Comparison of ENCODE assay signal across 18 cellular contexts in the genomic region with DNA sequence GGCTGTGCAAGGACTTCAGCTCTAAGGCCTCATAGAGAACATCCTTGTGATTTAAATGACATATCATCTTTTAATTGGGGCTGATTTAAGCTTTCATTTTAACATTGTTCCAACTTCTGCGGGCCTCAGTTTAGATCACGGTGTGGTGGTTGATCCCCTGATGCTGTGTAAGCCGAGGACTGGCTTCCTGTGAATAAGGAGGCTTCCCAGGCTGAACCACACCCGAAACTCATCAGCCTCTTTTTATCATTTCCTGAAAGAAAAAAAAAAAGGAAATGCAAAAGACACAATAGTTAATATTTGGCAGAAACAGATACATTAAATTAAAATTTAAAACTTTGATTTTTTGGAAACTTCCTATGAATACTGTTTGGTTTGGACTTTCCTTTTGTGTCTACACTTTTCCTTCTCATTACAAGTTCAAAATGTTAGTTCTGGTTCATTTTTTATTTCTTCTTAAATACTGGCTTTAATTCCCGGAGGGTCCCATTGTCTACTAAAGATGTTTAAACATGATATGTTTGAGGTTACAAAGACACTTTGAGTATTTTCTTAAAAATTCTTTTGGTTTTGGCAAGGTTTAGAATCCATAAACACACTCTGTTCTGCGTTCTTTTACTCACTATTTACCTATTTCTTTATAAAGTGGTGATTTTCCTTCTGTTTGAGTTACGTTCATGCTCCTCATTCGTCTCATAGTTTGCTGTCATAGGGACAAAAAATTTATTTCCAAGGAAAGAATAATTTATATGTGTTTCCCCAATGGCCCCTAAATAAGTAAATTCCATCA.
DNase-seq lines count a peak whose midpoint lies in the region; ATAC-seq and TF ChIP-seq lines count a peak whose summit lies in the region.
"Had no signal": no experiment of that assay in that cellular context is flagged by ENCODE, and none has a peak within 500 bp of the region (broad histone marks: within the 10 kb centered on the region; RNA-seq: fewer than 3 reads in every experiment).

No MANE protein-coding gene starts in this region.

- H3F3A ChIP-seq in GM23248 (ENCODE audit: insufficient read depth), result peaks cover 31% of the 10 kb centered on the region

- H3K27ac Mint-ChIP-seq in activated CD4-positive, alpha-beta memory T cell treated with anti-CD3 and anti-CD28 coated beads, Interleukin-2, amount 10 ng/mL, durations not matched to agents 7 days and 5 days, result no peak overlapping the region
- H3K27ac Mint-ChIP-seq: CD4-positive, alpha-beta T cell had no signal

- H3K79me2 ChIP-seq in GM23248 (ENCODE audit: insufficient read depth), result no peaks in the 10 kb centered on the region

- H3K4me3 ChIP-seq in GM23248 (no peak overlapping the region), astrocyte of the spinal cord (ENCODE audit: low read depth, low read length) (no peak overlapping the region), fibroblast of villous mesenchyme (ENCODE audit: low read depth, low read length) (no peak overlapping the region), coronary artery (no peak overlapping the region)

- H3K36me3 ChIP-seq in GM23248 (ENCODE audit: low read depth), result no peaks in the 10 kb centered on the region

- H3K4me2 ChIP-seq in GM23248 (ENCODE audit: unreplicated experiment), result no peak overlapping the region

- H3K27me3 Mint-ChIP-seq in activated CD4-positive, alpha-beta memory T cell treated with anti-CD3 and anti-CD28 coated beads, Interleukin-2, amount 10 ng/mL, durations not matched to agents 7 days and 5 days, result no peaks in the 10 kb centered on the region

- H3K9me3 ChIP-seq in GM23248 (ENCODE audit: low read depth), result no peaks in the 10 kb centered on the region

- H3K4me3 Mint-ChIP-seq in activated CD4-positive, alpha-beta memory T cell treated with anti-CD3 and anti-CD28 coated beads, Interleukin-2, amount 10 ng/mL, durations not matched to agents 7 days and 5 days, result no peak overlapping the region
- H3K4me3 Mint-ChIP-seq: CD4-positive, alpha-beta T cell had no signal

- H3K27ac ChIP-seq in GM23248 (peak overlapping the region; percentile 74), coronary artery (no peak overlapping the region)
- H3K27ac ChIP-seq: 22Rv1 had no signal

- CTCF ChIA-PET in activated CD4-positive, alpha-beta memory T cell treated with anti-CD3 and anti-CD28 coated beads, Interleukin-2, amount 10 ng/mL, durations not matched to agents 7 days and 5 days (lab: Charles Lee), result no interaction called here

- DNase-seq in A172 (ENCODE audit: low spot score) (peak; percentile 27), GM23248 (peak; percentile 20), astrocyte of the spinal cord (ENCODE audit: low read depth, low spot score) (peak; percentile 32), fibroblast of villous mesenchyme (ENCODE audit: low read depth) (peak; percentile 51), coronary artery (ENCODE audit: low spot score) (no peak), RPMI8226 (no peak)
- DNase-seq in activated CD4-positive, alpha-beta memory T cell treated with anti-CD3 and anti-CD28 coated beads, Interleukin-2, amount 10 ng/mL, durations not matched to agents 7 days and 5 days, result no peak
- no peak for DNase-seq in stimulated activated naive CD8-positive, alpha-beta T cell treated with anti-CD3 and anti-CD28 coated beads, Interleukin-15, Interleukin-2, amounts not matched to agents 100 U/mL and 50 U/mL, for 24 hours
- DNase-seq: Calu3; CD4-positive, alpha-beta T cell; DMS79; GDM1; KG1; NCI-H1092 treated with DMSO at 0.1 percent for 48 hours; NCI-H1694; SHP77 treated with DMSO at 0.1 percent for 48 hours had no signal

- H3K9ac ChIP-seq in GM23248, result peak overlapping the region; percentile 36

- no peak for ATAC-seq in stimulated activated naive CD8-positive, alpha-beta T cell treated with anti-CD3 and anti-CD28 coated beads, Interleukin-15, Interleukin-2, amounts not matched to agents 100 U/mL and 50 U/mL, for 24 hours
- ATAC-seq: Panc1 had no signal

- TF ChIP-seq CTCF in astrocyte of the spinal cord (IDR thresholded peaks at IDR 0.05; ENCODE audit: low read depth, low read length) (no peak), fibroblast of villous mesenchyme (IDR thresholded peaks at IDR 0.05; ENCODE audit: insufficient read depth, low read depth, low read length) (no peak), coronary artery (IDR thresholded peaks at IDR 0.05) (no peak)

- no peaks in the 10 kb centered on the region for H3K4me1 Mint-ChIP-seq in activated CD4-positive, alpha-beta memory T cell treated with anti-CD3 and anti-CD28 coated beads, Interleukin-2, amount 10 ng/mL, durations not matched to agents 7 days and 5 days

- peaks cover 28% of the 10 kb centered on the region for H3K4me1 ChIP-seq in GM23248 (ENCODE audit: insufficient read depth)

- POLR2A ChIA-PET in activated CD4-positive, alpha-beta memory T cell treated with anti-CD3 and anti-CD28 coated beads, Interleukin-2, amount 10 ng/mL, durations not matched to agents 7 days and 5 days (lab: Charles Lee), result no interaction called here

- 49% methylated on average over 8 of the region's 8 CpGs for WGBS in GM23248 (ENCODE audit: low coverage in 1 of 2, low lambda C conversion rate in 2 of 2, missing lambda C conversion rate in 2 of 2), 2 experiments

- no peaks in the 10 kb centered on the region for H3K27me3 ChIP-seq in GM23248 (replicated peaks; ENCODE audit: insufficient read depth)

- in situ Hi-C loops in GM23248 (cut with MboI) (no loop called here), astrocyte of the spinal cord (cut with HindIII; ENCODE audit: low sequenced_read_pairs) (no loop called here)

- H3K9me2 ChIP-seq in GM23248 (ENCODE audit: insufficient read depth), result no peaks in the 10 kb centered on the region

- no peak overlapping the region for H2AFZ ChIP-seq in GM23248

- H3K36me3 Mint-ChIP-seq in activated CD4-positive, alpha-beta memory T cell treated with anti-CD3 and anti-CD28 coated beads, Interleukin-2, amount 10 ng/mL, durations not matched to agents 7 days and 5 days (ENCODE audit: low read depth), result no peaks in the 10 kb centered on the region

- H3K9me3 Mint-ChIP-seq in activated CD4-positive, alpha-beta memory T cell treated with anti-CD3 and anti-CD28 coated beads, Interleukin-2, amount 10 ng/mL, durations not matched to agents 7 days and 5 days, result peaks cover 5% of the 10 kb centered on the region

- H4K20me1 ChIP-seq in GM23248 (ENCODE audit: insufficient read depth), result no peaks in the 10 kb centered on the region

Comparison
In these comparisons a context has a peak if more than half of its experiments do, and no peak if none do; other contexts are left out.
1. DNase-seq: peak in A172 (single experiment), GM23248 (single experiment), astrocyte of the spinal cord (single experiment) and fibroblast of villous mesenchyme (single experiment); none in coronary artery (single experiment), RPMI8226 (single experiment), activated CD4-positive, alpha-beta memory T cell treated with anti-CD3 and anti-CD28 coated beads, Interleukin-2, amount 10 ng/mL, durations not matched to agents 7 days and 5 days (single experiment) and stimulated activated naive CD8-positive, alpha-beta T cell treated with anti-CD3 and anti-CD28 coated beads, Interleukin-15, Interleukin-2, amounts not matched to agents 100 U/mL and 50 U/mL, for 24 hours (single experiment).